18 cellular contexts compared by ENCODE assay signal in the genomic region with DNA sequence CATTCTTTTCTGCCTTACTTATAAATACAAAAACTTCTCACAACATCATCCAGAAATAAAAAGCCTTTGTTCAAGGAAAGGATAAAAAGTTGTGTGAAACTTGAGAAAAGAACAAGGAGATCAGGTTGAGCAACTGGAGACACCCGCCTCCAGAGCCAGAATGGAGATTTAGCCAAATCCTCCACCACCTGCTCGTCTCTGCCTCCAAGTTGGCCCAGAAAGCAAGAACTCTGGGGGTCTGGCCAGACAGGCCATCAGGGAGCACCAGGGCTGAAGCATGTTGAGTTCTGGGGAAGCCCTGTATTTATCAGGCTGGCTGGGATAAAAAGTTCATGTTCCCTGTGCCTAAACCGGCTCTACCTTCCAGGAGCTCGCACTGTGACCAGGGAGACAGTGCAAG. TPM values are rescaled to one million over a fixed set of nuclear protein-coding genes. Genes with fewer than 3 reads are reported as not detected.
A peak's percentile ranks its signal among the peaks of the same experiment; 100 is the strongest.
DNase-seq lines count a peak whose midpoint lies in the region; ATAC-seq and TF ChIP-seq lines count a peak whose summit lies in the region.
"Had no signal": no experiment of that assay in that cellular context is flagged by ENCODE, and none has a peak within 500 bp of the region (broad histone marks: within the 10 kb centered on the region; RNA-seq: fewer than 3 reads in every experiment).

No MANE protein-coding gene starts in this region.

- no peak overlapping the region for H2BK12ac ChIP-seq in mesenchymal stem cell (ENCODE audit: low read length in 2 of 2)

- H2BK15ac ChIP-seq in mesenchymal stem cell (ENCODE audit: low read depth, poor library complexity, severe bottlenecking) = no peak overlapping the region

- H2BK5ac ChIP-seq in mesenchymal stem cell (ENCODE audit: low read depth, low read length, poor library complexity, severe bottlenecking) = no peak overlapping the region

- no peak overlapping the region for H4K91ac ChIP-seq in mesenchymal stem cell (ENCODE audit: low read length)

- H3K14ac ChIP-seq in mesenchymal stem cell (ENCODE audit: low read length in 2 of 2) = no peak overlapping the region

- H3K27ac ChIP-seq in caudate nucleus (ENCODE audit: low read depth, low read length) (peak overlapping the region; percentile 30), mesenchymal stem cell (ENCODE audit: low read length, poor library complexity, severe bottlenecking) (no peak overlapping the region), testis (peak overlapping the region; percentile 87 to 94)
- H3K27ac ChIP-seq: epithelial cell of prostate had no signal

- H3K9me3 ChIP-seq in mesenchymal stem cell (ENCODE audit: control insufficient read depth, low read length) (no peaks in the 10 kb centered on the region), testis (no peaks in the 10 kb centered on the region)

- no peak overlapping the region for H3K23ac ChIP-seq in mesenchymal stem cell (ENCODE audit: low read length in 2 of 2)

- H3K4me1 ChIP-seq in mesenchymal stem cell (ENCODE audit: control insufficient read depth, insufficient read depth, low read depth, low read length) (peaks cover 27% of the 10 kb centered on the region), testis (peaks cover 32% of the 10 kb centered on the region)

- no peak overlapping the region for H3K4ac ChIP-seq in mesenchymal stem cell (ENCODE audit: low read depth in 1 of 2, low read length in 2 of 2)

- no peak overlapping the region for H2BK120ac ChIP-seq in mesenchymal stem cell (ENCODE audit: low read depth, low read length)

- 91% methylated on average over 2 of the region's 4 CpGs for WGBS in mesenchymal stem cell
- 50 to 53% methylated on average over 3 to 4 of the region's 4 CpGs for whole genome bisulfite sequencing in testis, 2 donors

- TF ChIP-seq CTCF in testis (IDR thresholded peaks at IDR 0.05) = no peak

- H2AFZ ChIP-seq in mesenchymal stem cell (ENCODE audit: low read depth, low read length) = no peak overlapping the region

- H3K4me2 ChIP-seq in mesenchymal stem cell (ENCODE audit: low read length, poor library complexity, severe bottlenecking) = no peak overlapping the region

- no peaks in the 10 kb centered on the region for H3K36me3 ChIP-seq in mesenchymal stem cell (ENCODE audit: control insufficient read depth in 1 of 2, insufficient read depth in 2 of 2, low read depth in 1 of 2, low read length in 2 of 2)
- H3K36me3 ChIP-seq in testis (ENCODE audit: low read depth, missing control alignments) = no peaks in the 10 kb centered on the region

- H4K8ac ChIP-seq in mesenchymal stem cell (ENCODE audit: low read length) = peak overlapping the region; percentile 38

- H2AK5ac ChIP-seq in mesenchymal stem cell (ENCODE audit: low read length, severe bottlenecking) = peak overlapping the region; percentile 61

- H3K4me3 ChIP-seq in mesenchymal stem cell (ENCODE audit: insufficient read depth in 1 of 2, low read depth in 1 of 2, low read length in 2 of 2) = no peak overlapping the region
- no peak overlapping the region for H3K4me3 ChIP-seq in testis

- H3K79me1 ChIP-seq in mesenchymal stem cell (replicated peaks; ENCODE audit: low read length, poor library complexity, severe bottlenecking) = peaks cover 44% of the 10 kb centered on the region

- no peak overlapping the region for H3K9ac ChIP-seq in mesenchymal stem cell (ENCODE audit: low read length)

- H3K27me3 ChIP-seq in mesenchymal stem cell (ENCODE audit: control insufficient read depth in 1 of 2, insufficient read depth in 1 of 2, low read length in 2 of 2) (no peaks in the 10 kb centered on the region), testis (no peaks in the 10 kb centered on the region)

- TF ChIP-seq POLR2A in testis (IDR thresholded peaks at IDR 0.05) = no peak

- no peak for ATAC-seq in HG02884 (IDR thresholded peaks at IDR 0.05; ENCODE audit: unreplicated experiment)
- ATAC-seq: activated CD8-positive, alpha-beta T cell treated with anti-CD3 and anti-CD28 coated beads, Interleukin-2, amount 10 ng/mL, durations not matched to agents 7 days and 5 days had no signal

- DNase-seq in NCI-H524 (lab: John Stamatoyannopoulos, UW) = peak; percentile 23 to 30
- DNase-seq in NCI-H524 treated with DMSO at 0.1 percent for 48 hours (lab: John Stamatoyannopoulos, UW) = no peak
- DNase-seq in caudate nucleus (lab: John Stamatoyannopoulos, UW) = no peak
- no peak for DNase-seq in mesenchymal stem cell
- peak; percentile 40 for DNase-seq in testis
- DNase-seq in DMS114 treated with DMSO at 0.1 percent for 48 hours (lab: John Stamatoyannopoulos, UW; ENCODE audit: unreplicated experiment) = no peak
- no peak for DNase-seq in cerebellar nuclear complex (lab: John Stamatoyannopoulos, UW)
- DNase-seq: activated CD8-positive, alpha-beta T cell treated with anti-CD3 and anti-CD28 coated beads, Interleukin-2, amount 10 ng/mL, durations not matched to agents 7 days and 5 days; activated naive CD4-positive, alpha-beta T cell treated with anti-CD3 and anti-CD28 coated beads, Interleukin-2, amount 10 ng/mL, durations not matched to agents 7 days and 5 days; Calu3; central memory CD4-positive, alpha-beta T cell; H9; KBM-7; NCI-H510A treated with DMSO at 0.1 percent for 48 hours; stimulated activated naive CD4-positive, alpha-beta T cell; T-helper 9 cell had no signal

- intact Hi-C loops in testis (cut with DNase I; ENCODE audit: low total_unique reads) = no loop called here

- H3K18ac ChIP-seq in mesenchymal stem cell (ENCODE audit: low read depth in 1 of 2, low read length in 2 of 2) = no peak overlapping the region

RNA-seq across cellular contexts. Expression of a gene that starts 14.9 kb away (rescaled TPM):
- 8.1 TPM for polyA plus RNA-seq in mesenchymal stem cell (2013, experiment 1 of 2)
- 10.2 TPM for polyA plus RNA-seq in mesenchymal stem cell (2013, experiment 2 of 2)
- total RNA-seq in testis = 10 to 100 TPM; 33.6 to 34.2 TPM
- polyA plus RNA-seq in testis (ENCODE audit: insufficient read depth, low read depth, low replicate concordance) = 59.9 TPM

Comparison
In these comparisons a context has a peak if more than half of its experiments do, and no peak if none do; other contexts are left out.
1. DNase-seq: peak in NCI-H524 (2 of 2) and testis (single experiment); none in NCI-H524 treated with DMSO at 0.1 percent for 48 hours (single experiment), caudate nucleus (0 of 61), mesenchymal stem cell (single experiment), DMS114 treated with DMSO at 0.1 percent for 48 hours (single experiment) and cerebellar nuclear complex (0 of 2).